1 cellular context compared by ENCODE assay signal in genomic region chr22:42856865-42857704, GRCh38.
TF ChIP-seq lines count a peak whose summit lies in the region.

A gene with protein sequence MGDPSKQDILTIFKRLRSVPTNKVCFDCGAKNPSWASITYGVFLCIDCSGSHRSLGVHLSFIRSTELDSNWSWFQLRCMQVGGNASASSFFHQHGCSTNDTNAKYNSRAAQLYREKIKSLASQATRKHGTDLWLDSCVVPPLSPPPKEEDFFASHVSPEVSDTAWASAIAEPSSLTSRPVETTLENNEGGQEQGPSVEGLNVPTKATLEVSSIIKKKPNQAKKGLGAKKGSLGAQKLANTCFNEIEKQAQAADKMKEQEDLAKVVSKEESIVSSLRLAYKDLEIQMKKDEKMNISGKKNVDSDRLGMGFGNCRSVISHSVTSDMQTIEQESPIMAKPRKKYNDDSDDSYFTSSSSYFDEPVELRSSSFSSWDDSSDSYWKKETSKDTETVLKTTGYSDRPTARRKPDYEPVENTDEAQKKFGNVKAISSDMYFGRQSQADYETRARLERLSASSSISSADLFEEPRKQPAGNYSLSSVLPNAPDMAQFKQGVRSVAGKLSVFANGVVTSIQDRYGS (minus strand): TSS chr22:42857273. CDS start chr22:42857182, 91 bp downstream.

TF ChIP-seq in K562, 482 proteins besides CTCF, POLR2A, EP300 and RAD21 (continued from another document and continues in another):
- TF ChIP-seq CLOCK (CRISPR knock-in tag; IDR thresholded peaks at IDR 0.05; ENCODE audit: borderline replicate concordance) (no peak), KAT7 (CRISPR knock-in tag; IDR thresholded peaks at IDR 0.05; ENCODE audit: borderline replicate concordance) (peak; percentile 64; the same call in 1 of the 2 replicates), DPF2 (IDR thresholded peaks at IDR 0.05) (0 out of 2 replicates have a peak, but pooled peaks have one; percentile 19), SMAD4 (CRISPR knock-in tag; conservative IDR thresholded peaks at IDR 0.05) (peak; percentile 62; the same call in 1 of the 2 replicates), MAFG (tag; conservative IDR thresholded peaks at IDR 0.05) (no peak), KLF13 (tag; IDR thresholded peaks at IDR 0.05; ENCODE audit: borderline replicate concordance, low read depth) (peak; percentile 52; the same call in 1 of the 2 replicates), MCM3 (IDR thresholded peaks at IDR 0.05) (no peak), FOSL1 (tag; conservative IDR thresholded peaks at IDR 0.05) (0 out of 2 replicates have a peak, but pooled peaks have one; percentile 4), ZNF592 (IDR thresholded peaks at IDR 0.05) (peak; percentile 95), LCOR (CRISPR knock-in tag; IDR thresholded peaks at IDR 0.05) (peak; percentile 73; the same call in 1 of the 2 replicates), ZNF696 (CRISPR knock-in tag; conservative IDR thresholded peaks at IDR 0.05) (no peak), RBM34 (IDR thresholded peaks at IDR 0.05; ENCODE audit: borderline replicate concordance, insufficient read depth, low read length) (no peak), VEZF1 (CRISPR knock-in tag; IDR thresholded peaks at IDR 0.05) (peak; percentile 78), ARHGAP35 (IDR thresholded peaks at IDR 0.05; ENCODE audit: partially characterized antibody) (no peak), ETV6 (IDR thresholded peaks at IDR 0.05; ENCODE audit: borderline replicate concordance in 1 of 2, low read depth in 2 of 2, low read length in 1 of 2) (no peak), ETV6 (CRISPR knock-in tag; IDR thresholded peaks at IDR 0.05; ENCODE audit: borderline replicate concordance) (peak; percentile 76; the same call in 1 of the 2 replicates), ZNF143 (CRISPR knock-in tag; IDR thresholded peaks at IDR 0.05) (no peak), ZNF212 (CRISPR knock-in tag; IDR thresholded peaks at IDR 0.05) (no peak), SIN3B (IDR thresholded peaks at IDR 0.05; ENCODE audit: low read depth) (peak; percentile 68; the same call in 1 of the 2 replicates), ZNF507 (tag; conservative IDR thresholded peaks at IDR 0.05) (no peak), SAP30 (IDR thresholded peaks at IDR 0.05; ENCODE audit: borderline replicate concordance, insufficient read depth, low read depth, low read length, poor library complexity, severe bottlenecking) (peak; percentile 51), NRF1 (conservative IDR thresholded peaks at IDR 0.05 in 1 of 2, IDR thresholded peaks at IDR 0.05 in 1 of 2) (peak; percentile 96), WHSC1 (IDR thresholded peaks at IDR 0.05; ENCODE audit: low read length) (no peak), CBX1 (IDR thresholded peaks at IDR 0.05; ENCODE audit: low read depth) (peak; percentile 73; the same call in 1 of the 2 replicates), ZNF165 (CRISPR knock-in tag; IDR thresholded peaks at IDR 0.05; ENCODE audit: borderline replicate concordance) (no peak), KDM2B (CRISPR knock-in tag; IDR thresholded peaks at IDR 0.05) (no peak), EGR1 (conservative IDR thresholded peaks at IDR 0.05) (peak; percentile 76), PCBP2 (IDR thresholded peaks at IDR 0.05; ENCODE audit: low read depth, low read length, poor library complexity, severe bottlenecking) (no peak), KLF1 (tag; IDR thresholded peaks at IDR 0.05) (peak; percentile 87; the same call in 1 of the 2 replicates), ZKSCAN1 (IDR thresholded peaks at IDR 0.05; ENCODE audit: low read depth, low read length) (no peak), TBL1XR1 (IDR thresholded peaks at IDR 0.05; ENCODE audit: low read length in 2 of 2) (no peak)
- TF ChIP-seq, protein P1, sequence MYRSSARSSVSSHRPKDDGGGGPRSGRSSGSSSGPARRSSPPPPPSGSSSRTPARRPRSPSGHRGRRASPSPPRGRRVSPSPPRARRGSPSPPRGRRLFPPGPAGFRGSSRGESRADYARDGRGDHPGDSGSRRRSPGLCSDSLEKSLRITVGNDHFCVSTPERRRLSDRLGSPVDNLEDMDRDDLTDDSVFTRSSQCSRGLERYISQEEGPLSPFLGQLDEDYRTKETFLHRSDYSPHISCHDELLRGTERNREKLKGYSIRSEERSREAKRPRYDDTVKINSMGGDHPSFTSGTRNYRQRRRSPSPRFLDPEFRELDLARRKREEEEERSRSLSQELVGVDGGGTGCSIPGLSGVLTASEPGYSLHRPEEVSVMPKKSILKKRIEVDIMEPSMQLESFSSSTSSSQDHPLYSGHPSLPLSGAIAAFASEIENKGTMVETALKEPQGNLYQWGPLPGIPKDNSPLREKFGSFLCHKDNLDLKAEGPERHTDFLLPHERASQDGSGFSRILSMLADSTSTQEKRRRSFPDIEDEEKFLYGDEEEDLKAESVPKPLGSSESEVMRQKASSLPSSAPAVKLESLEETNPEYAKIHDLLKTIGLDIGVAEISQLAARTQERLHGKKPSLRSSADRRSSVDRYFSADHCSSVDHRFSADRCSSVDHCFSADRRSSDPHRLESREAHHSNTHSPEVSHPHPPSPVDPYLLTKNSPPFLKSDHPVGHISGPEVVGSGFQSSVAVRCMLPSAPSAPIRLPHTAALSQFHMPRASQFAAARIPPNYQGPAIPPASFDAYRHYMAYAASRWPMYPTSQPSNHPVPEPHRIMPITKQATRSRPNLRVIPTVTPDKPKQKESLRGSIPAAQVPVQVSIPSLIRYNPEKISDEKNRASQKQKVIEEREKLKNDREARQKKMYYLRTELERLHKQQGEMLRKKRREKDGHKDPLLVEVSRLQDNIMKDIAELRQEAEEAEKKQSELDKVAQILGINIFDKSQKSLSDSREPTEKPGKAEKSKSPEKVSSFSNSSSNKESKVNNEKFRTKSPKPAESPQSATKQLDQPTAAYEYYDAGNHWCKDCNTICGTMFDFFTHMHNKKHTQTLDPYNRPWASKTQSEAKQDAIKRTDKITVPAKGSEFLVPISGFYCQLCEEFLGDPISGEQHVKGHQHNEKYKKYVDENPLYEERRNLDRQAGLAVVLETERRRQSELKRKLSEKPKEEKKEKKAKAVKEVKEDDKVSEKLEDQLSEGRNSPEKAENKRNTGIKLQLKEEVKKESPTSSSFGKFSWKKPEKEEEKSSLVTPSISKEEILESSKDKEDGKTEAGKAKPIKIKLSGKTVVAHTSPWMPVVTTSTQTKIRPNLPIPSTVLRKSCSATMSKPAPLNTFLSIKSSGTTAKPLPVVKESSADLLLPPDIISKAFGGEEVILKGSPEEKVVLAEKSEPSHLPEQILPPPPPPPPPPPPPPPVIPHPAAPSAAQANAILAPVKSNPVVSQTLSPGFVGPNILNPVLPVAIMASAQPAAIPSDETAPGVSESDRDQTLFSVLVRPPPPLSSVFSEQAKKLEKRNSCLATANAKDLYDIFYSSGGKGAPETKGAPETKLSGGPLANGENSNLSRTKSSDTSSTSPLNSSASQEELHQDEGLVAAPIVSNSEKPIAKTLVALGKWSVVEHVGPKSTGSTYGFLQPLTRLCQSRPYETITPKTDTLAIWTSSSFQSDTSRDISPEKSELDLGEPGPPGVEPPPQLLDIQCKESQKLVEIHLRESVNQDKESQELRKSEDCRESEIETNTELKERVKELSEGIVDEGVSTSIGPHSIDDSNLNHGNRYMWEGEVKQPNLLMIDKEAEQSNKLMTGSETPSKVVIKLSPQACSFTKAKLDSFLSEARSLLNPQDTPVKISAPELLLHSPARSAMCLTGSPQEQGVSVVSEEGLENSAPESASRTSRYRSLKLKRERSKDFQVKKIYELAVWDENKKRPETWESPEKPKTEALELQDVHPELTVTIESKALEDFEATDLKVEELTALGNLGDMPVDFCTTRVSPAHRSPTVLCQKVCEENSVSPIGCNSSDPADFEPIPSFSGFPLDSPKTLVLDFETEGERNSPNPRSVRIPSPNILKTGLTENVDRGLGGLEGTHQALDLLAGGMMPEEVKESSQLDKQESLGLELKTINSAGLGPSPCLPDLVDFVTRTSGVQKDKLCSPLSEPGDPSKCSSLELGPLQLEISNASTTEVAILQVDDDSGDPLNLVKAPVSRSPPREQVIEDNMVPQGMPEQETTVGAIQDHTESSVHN (IDR thresholded peaks at IDR 0.05; ENCODE audit: borderline replicate concordance in 1 of 2, low read depth in 1 of 2): no peak
- TF ChIP-seq, protein P2, sequence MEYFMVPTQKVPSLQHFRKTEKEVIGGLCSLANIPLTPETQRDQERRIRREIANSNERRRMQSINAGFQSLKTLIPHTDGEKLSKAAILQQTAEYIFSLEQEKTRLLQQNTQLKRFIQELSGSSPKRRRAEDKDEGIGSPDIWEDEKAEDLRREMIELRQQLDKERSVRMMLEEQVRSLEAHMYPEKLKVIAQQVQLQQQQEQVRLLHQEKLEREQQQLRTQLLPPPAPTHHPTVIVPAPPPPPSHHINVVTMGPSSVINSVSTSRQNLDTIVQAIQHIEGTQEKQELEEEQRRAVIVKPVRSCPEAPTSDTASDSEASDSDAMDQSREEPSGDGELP (CRISPR knock-in tag; IDR thresholded peaks at IDR 0.05; ENCODE audit: borderline replicate concordance): peak; percentile 95
- TF ChIP-seq, protein P3, sequence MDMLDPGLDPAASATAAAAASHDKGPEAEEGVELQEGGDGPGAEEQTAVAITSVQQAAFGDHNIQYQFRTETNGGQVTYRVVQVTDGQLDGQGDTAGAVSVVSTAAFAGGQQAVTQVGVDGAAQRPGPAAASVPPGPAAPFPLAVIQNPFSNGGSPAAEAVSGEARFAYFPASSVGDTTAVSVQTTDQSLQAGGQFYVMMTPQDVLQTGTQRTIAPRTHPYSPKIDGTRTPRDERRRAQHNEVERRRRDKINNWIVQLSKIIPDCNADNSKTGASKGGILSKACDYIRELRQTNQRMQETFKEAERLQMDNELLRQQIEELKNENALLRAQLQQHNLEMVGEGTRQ (CRISPR knock-in tag; IDR thresholded peaks at IDR 0.05): no peak
- TF ChIP-seq, protein P4, sequence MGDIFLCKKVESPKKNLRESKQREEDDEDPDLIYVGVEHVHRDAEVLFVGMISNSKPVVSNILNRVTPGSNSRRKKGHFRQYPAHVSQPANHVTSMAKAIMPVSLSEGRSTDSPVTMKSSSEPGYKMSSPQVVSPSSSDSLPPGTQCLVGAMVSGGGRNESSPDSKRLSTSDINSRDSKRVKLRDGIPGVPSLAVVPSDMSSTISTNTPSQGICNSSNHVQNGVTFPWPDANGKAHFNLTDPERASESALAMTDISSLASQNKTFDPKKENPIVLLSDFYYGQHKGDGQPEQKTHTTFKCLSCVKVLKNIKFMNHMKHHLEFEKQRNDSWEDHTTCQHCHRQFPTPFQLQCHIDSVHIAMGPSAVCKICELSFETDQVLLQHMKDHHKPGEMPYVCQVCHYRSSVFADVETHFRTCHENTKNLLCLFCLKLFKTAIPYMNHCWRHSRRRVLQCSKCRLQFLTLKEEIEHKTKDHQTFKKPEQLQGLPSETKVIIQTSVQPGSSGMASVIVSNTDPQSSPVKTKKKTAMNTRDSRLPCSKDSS (IDR thresholded peaks at IDR 0.05; ENCODE audit: low read depth, partially characterized antibody): no peak
